Comparison of ENCODE assay signal across 17 cellular contexts in the genomic region with DNA sequence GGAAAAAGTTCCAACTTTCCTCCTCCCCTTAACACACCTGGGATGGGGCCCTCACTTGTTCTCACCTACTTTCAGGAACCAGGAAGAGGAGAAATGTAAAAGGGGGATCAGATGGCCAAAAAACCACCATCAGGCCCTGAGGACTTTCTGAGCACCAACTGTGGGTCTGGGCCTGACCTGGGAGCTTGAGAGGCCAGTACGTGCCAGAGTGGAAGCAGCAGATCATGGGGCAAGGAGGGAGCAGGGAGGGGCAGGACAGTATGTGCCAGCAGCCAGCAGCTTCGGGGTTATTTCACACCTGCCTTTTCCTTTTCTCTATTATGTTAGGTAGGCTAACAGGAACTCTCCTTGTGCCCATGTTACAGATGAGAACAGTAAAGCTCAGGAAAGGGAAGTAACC.
A peak's percentile ranks its signal among the peaks of the same experiment; 100 is the strongest.
DNase-seq lines count a peak whose midpoint lies in the region; ATAC-seq, FAIRE-seq and TF ChIP-seq lines count a peak whose summit lies in the region.
"Had no signal": no experiment of that assay in that cellular context is flagged by ENCODE, and none has a peak within 500 bp of the region (broad histone marks: within the 10 kb centered on the region; RNA-seq: fewer than 3 reads in every experiment).

No MANE protein-coding gene starts in this region.

- H3K27ac Mint-ChIP-seq in activated CD8-positive, alpha-beta memory T cell treated with anti-CD3 and anti-CD28 coated beads, Interleukin-2, amount 10 ng/mL, durations not matched to agents 7 days and 5 days, result no peak overlapping the region
- H3K27ac Mint-ChIP-seq: CD4-positive, alpha-beta T cell had no signal

- H3K4me3 ChIP-seq in bronchial epithelial cell (ENCODE audit: low read depth, low read length), result no peak overlapping the region
- no peak overlapping the region for H3K4me3 ChIP-seq in lung
- no peak overlapping the region for H3K4me3 ChIP-seq in prostate gland
- H3K4me3 ChIP-seq: A549 had no signal

- TF ChIP-seq POLR2A in prostate gland (IDR thresholded peaks at IDR 0.05) (no peak), H54 (IDR thresholded peaks at IDR 0.05; ENCODE audit: low read depth, low read length) (no peak)

- 70 to 90% methylated on average over 2 of the region's 2 CpGs for WGBS in lung, 2 donors
- WGBS in prostate gland, result 85% methylated on average over 2 of the region's 2 CpGs

- no peaks in the 10 kb centered on the region for H3K27me3 ChIP-seq in bronchial epithelial cell (ENCODE audit: control insufficient read depth, insufficient read depth, low read length)
- H3K27me3 ChIP-seq in lung (ENCODE audit: control insufficient read depth, insufficient read depth), result no peaks in the 10 kb centered on the region
- no peaks in the 10 kb centered on the region for H3K27me3 ChIP-seq in prostate gland (replicated peaks; ENCODE audit: insufficient read depth)

- H3K27me3 Mint-ChIP-seq in activated CD8-positive, alpha-beta memory T cell treated with anti-CD3 and anti-CD28 coated beads, Interleukin-2, amount 10 ng/mL, durations not matched to agents 7 days and 5 days, result peaks cover 28% of the 10 kb centered on the region

- H3K9me3 Mint-ChIP-seq in activated CD8-positive, alpha-beta memory T cell treated with anti-CD3 and anti-CD28 coated beads, Interleukin-2, amount 10 ng/mL, durations not matched to agents 7 days and 5 days (ENCODE audit: low read depth), result no peaks in the 10 kb centered on the region
- H3K9me3 Mint-ChIP-seq: CD4-positive, alpha-beta T cell had no signal

- H3K36me3 Mint-ChIP-seq in activated CD8-positive, alpha-beta memory T cell treated with anti-CD3 and anti-CD28 coated beads, Interleukin-2, amount 10 ng/mL, durations not matched to agents 7 days and 5 days, result no peaks in the 10 kb centered on the region

- peaks cover 7% of the 10 kb centered on the region for H3K4me1 Mint-ChIP-seq in activated CD8-positive, alpha-beta memory T cell treated with anti-CD3 and anti-CD28 coated beads, Interleukin-2, amount 10 ng/mL, durations not matched to agents 7 days and 5 days

- no peak for ATAC-seq in activated CD8-positive, alpha-beta memory T cell treated with anti-CD3 and anti-CD28 coated beads, Interleukin-2, amount 10 ng/mL, durations not matched to agents 7 days and 5 days
- ATAC-seq in lung (ENCODE audit: insufficient read depth, low FRiP score), result no peak
- ATAC-seq: A549, HCT116, Panc1 had no signal

- intact Hi-C loops in prostate gland (cut with DNase I), result no loop called here

- no peaks in the 10 kb centered on the region for H3K4me1 ChIP-seq in lung (ENCODE audit: control insufficient read depth in 2 of 2, insufficient read depth in 2 of 2, low read length in 2 of 2)
- H3K4me1 ChIP-seq in prostate gland (replicated peaks), result no peaks in the 10 kb centered on the region
- H3K4me1 ChIP-seq: A549, Caco-2 had no signal

- FAIRE-seq in bronchial epithelial cell (lab: Jason Lieb, UNC), result peak; percentile 23
- FAIRE-seq in H54 (lab: Jason Lieb, UNC), result no peak
- FAIRE-seq: A549 had no signal

- DNase-seq in activated CD8-positive, alpha-beta memory T cell treated with anti-CD3 and anti-CD28 coated beads, Interleukin-2, amount 10 ng/mL, durations not matched to agents 7 days and 5 days, result peak; percentile 11
- DNase-seq in activated CD8-positive, alpha-beta memory T cell treated with anti-CD3 and anti-CD28 coated beads, Interleukin-2, amount 50 U/mL, for 4 hours, result no peak
- no peak for DNase-seq in bronchial epithelial cell (ENCODE audit: low read depth)
- DNase-seq in lung (ENCODE audit: low spot score), result peak; percentile 20
- DNase-seq in ureter (ENCODE audit: low spot score), result peak; percentile 23
- DNase-seq in prostate gland (ENCODE audit: low spot score), result no peak
- DNase-seq in H54 (ENCODE audit: insufficient read length, low spot score), result no peak
- DNase-seq: Caco-2; CD4-positive, alpha-beta T cell; DMS153; GDM1; NCI-H1092 treated with DMSO at 0.1 percent for 48 hours; NCI-H2081 treated with DMSO at 0.1 percent for 48 hours; NCI-H446 treated with DMSO at 0.1 percent for 48 hours had no signal

- no peak for TF ChIP-seq CTCF in bronchial epithelial cell (IDR thresholded peaks at IDR 0.05; ENCODE audit: insufficient read depth, low read length, severe bottlenecking)
- no peak for TF ChIP-seq CTCF in lung (IDR thresholded peaks at IDR 0.05; ENCODE audit: control extremely low read depth, extremely low read depth)
- no peak for TF ChIP-seq CTCF in prostate gland (IDR thresholded peaks at IDR 0.05)

- no peak overlapping the region for H3K27ac ChIP-seq in lung (ENCODE audit: low read depth in 1 of 2, low read length in 1 of 2)
- no peak overlapping the region for H3K27ac ChIP-seq in prostate gland
- H3K27ac ChIP-seq: A549 had no signal

- CTCF ChIA-PET in activated CD8-positive, alpha-beta memory T cell treated with anti-CD3 and anti-CD28 coated beads, Interleukin-2, amount 10 ng/mL, durations not matched to agents 7 days and 5 days (lab: Charles Lee), result no interaction called here

- no peaks in the 10 kb centered on the region for H3K36me3 ChIP-seq in bronchial epithelial cell (ENCODE audit: control insufficient read depth, insufficient read depth, low read length)
- no peaks in the 10 kb centered on the region for H3K36me3 ChIP-seq in lung (ENCODE audit: control insufficient read depth in 2 of 2, insufficient read depth in 2 of 2, low read length in 2 of 2)
- no peaks in the 10 kb centered on the region for H3K36me3 ChIP-seq in prostate gland

- H3K9me3 ChIP-seq in lung (ENCODE audit: control insufficient read depth in 2 of 2, insufficient read depth in 1 of 2, low read length in 1 of 2) (peaks cover 0 to 8% of the 10 kb centered on the region in 2 donors), prostate gland (no peaks in the 10 kb centered on the region)
- H3K9me3 ChIP-seq: A549, Caco-2 had no signal

- H3K4me3 Mint-ChIP-seq in activated CD8-positive, alpha-beta memory T cell treated with anti-CD3 and anti-CD28 coated beads, Interleukin-2, amount 10 ng/mL, durations not matched to agents 7 days and 5 days, result no peak overlapping the region
- H3K4me3 Mint-ChIP-seq: CD4-positive, alpha-beta T cell had no signal

Comparison
In these comparisons a context has a peak if more than half of its experiments do, and no peak if none do; other contexts are left out.
1. DNase-seq: peak in activated CD8-positive, alpha-beta memory T cell treated with anti-CD3 and anti-CD28 coated beads, Interleukin-2, amount 10 ng/mL, durations not matched to agents 7 days and 5 days (single experiment), lung (single experiment) and ureter (single experiment); none in activated CD8-positive, alpha-beta memory T cell treated with anti-CD3 and anti-CD28 coated beads, Interleukin-2, amount 50 U/mL, for 4 hours (single experiment), bronchial epithelial cell (single experiment), prostate gland (single experiment) and H54 (single experiment).